23 cellular contexts compared by ENCODE assay signal in the genomic region with DNA sequence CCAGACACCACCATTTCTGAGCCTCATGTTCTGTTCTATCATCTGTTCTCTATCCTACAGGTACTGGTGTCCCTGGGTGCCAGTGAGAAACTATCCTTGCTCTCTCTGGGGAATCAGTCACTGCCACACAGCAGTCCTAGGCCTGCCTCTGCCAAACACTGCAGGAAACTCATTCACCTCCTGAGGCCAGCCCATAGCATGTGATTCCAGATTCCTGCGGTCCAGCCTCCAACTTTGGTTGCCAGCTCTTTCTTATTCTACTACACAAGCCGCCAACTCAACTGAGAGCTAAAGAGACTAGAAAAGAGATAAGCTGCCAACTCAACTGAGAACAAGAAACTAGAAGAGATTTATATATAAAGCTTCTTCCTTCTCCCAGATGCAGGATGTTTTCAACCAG.
"Had no signal": no experiment of that assay in that cellular context is flagged by ENCODE, and none has a peak within 500 bp of the region (broad histone marks: within the 10 kb centered on the region; RNA-seq: fewer than 3 reads in every experiment).

No MANE protein-coding gene starts in this region.

- H3K4me3 Mint-ChIP-seq: activated CD4-positive, alpha-beta T cell treated with anti-CD3 and anti-CD28 coated beads, Interleukin-2, amount 10 ng/mL, durations not matched to agents 24 days and 14 days; activated CD8-positive, alpha-beta T cell treated with anti-CD3 and anti-CD28 coated beads for 36 hours; activated naive CD8-positive, alpha-beta T cell treated with anti-CD3 and anti-CD28 coated beads for 36 hours; activated T-cell treated with anti-CD3 and anti-CD28 coated beads, Interleukin-2, amount 50 U/mL, for 24 hours; naive thymus-derived CD4-positive, alpha-beta T cell; neural progenitor cell; stimulated activated memory B cell treated with anti-CD40 and anti-IgM and Interleukin-4, amounts not matched to agents 10 μg/mL and 1 μg/mL and 100 μg/mL, for 72 hours had no signal

- H3K4me3 ChIP-seq: neural progenitor cell, sigmoid colon, smooth muscle cell, testis had no signal

- H3K27ac Mint-ChIP-seq: activated CD4-positive, alpha-beta T cell treated with anti-CD3 and anti-CD28 coated beads, Interleukin-2, amount 10 ng/mL, durations not matched to agents 24 days and 14 days; activated CD8-positive, alpha-beta T cell treated with anti-CD3 and anti-CD28 coated beads for 36 hours; activated naive CD8-positive, alpha-beta T cell treated with anti-CD3 and anti-CD28 coated beads for 36 hours; activated T-cell treated with anti-CD3 and anti-CD28 coated beads, Interleukin-2, amount 50 U/mL, for 24 hours; activated T-helper 2 cell treated with anti-CD3 and anti-CD28 coated beads, Interferon-gamma antibody, Interleukin-2, Interleukin-4, amounts not matched to agents 10 μg/mL and 5 μg/mL and 100 μg/mL, durations not matched to agents 14 hours and 24 hours and 36 hours; naive thymus-derived CD4-positive, alpha-beta T cell; neural progenitor cell; stimulated activated memory B cell treated with anti-CD40 and anti-IgM and Interleukin-4, amounts not matched to agents 10 μg/mL and 1 μg/mL and 100 μg/mL, for 72 hours had no signal

- H3K4me1 Mint-ChIP-seq: activated CD4-positive, alpha-beta T cell treated with anti-CD3 and anti-CD28 coated beads, Interleukin-2, amount 10 ng/mL, durations not matched to agents 24 days and 14 days; activated naive CD8-positive, alpha-beta T cell treated with anti-CD3 and anti-CD28 coated beads for 36 hours; naive thymus-derived CD4-positive, alpha-beta T cell; neural progenitor cell; stimulated activated memory B cell treated with anti-CD40 and anti-IgM and Interleukin-4, amounts not matched to agents 10 μg/mL and 1 μg/mL and 100 μg/mL, for 72 hours had no signal

- ATAC-seq: activated CD8-positive, alpha-beta T cell treated with anti-CD3 and anti-CD28 coated beads for 36 hours; naive thymus-derived CD4-positive, alpha-beta T cell; SK-N-SH treated with all-trans-retinoic acid at 6 μM for 48 hours; stimulated activated memory B cell treated with anti-CD40 and anti-IgM and Interleukin-4, amounts not matched to agents 10 μg/mL and 1 μg/mL and 100 μg/mL, for 72 hours had no signal

- H3K27me3 Mint-ChIP-seq: activated CD4-positive, alpha-beta T cell treated with anti-CD3 and anti-CD28 coated beads, Interleukin-2, amount 10 ng/mL, durations not matched to agents 24 days and 14 days; activated CD8-positive, alpha-beta T cell treated with anti-CD3 and anti-CD28 coated beads for 36 hours; activated T-cell treated with anti-CD3 and anti-CD28 coated beads, Interleukin-2, amount 50 U/mL, for 24 hours; stimulated activated memory B cell treated with anti-CD40 and anti-IgM and Interleukin-4, amounts not matched to agents 10 μg/mL and 1 μg/mL and 100 μg/mL, for 72 hours had no signal

- DNase-seq: activated CD4-positive, alpha-beta T cell treated with anti-CD3 and anti-CD28 coated beads, Interleukin-2, amount 10 ng/mL, durations not matched to agents 24 days and 14 days; activated CD8-positive, alpha-beta T cell treated with anti-CD3 and anti-CD28 coated beads for 36 hours; activated naive CD4-positive, alpha-beta T cell; activated naive CD8-positive, alpha-beta T cell treated with anti-CD3 and anti-CD28 coated beads for 36 hours; activated T-cell treated with anti-CD3 and anti-CD28 coated beads, Interleukin-2, amount 50 U/mL, for 24 hours; amniotic stem cell; brain microvascular endothelial cell; central memory CD4-positive, alpha-beta T cell; dermis blood vessel endothelial cell; effector CD8-positive, alpha-beta T cell; erythroblast; kidney glomerular epithelial cell; mesenchymal stem cell; naive thymus-derived CD4-positive, alpha-beta T cell; sigmoid colon; stimulated activated CD4-positive, alpha-beta T cell treated with anti-CD3 and anti-CD28 coated beads, Interleukin-15, amount 100 ng/mL, for 24 hours; testis; trophoblast cell had no signal

- H3K36me3 Mint-ChIP-seq: activated naive CD8-positive, alpha-beta T cell treated with anti-CD3 and anti-CD28 coated beads for 36 hours had no signal

- H3K9me3 Mint-ChIP-seq: activated CD4-positive, alpha-beta T cell treated with anti-CD3 and anti-CD28 coated beads, Interleukin-2, amount 10 ng/mL, durations not matched to agents 24 days and 14 days; activated CD8-positive, alpha-beta T cell treated with anti-CD3 and anti-CD28 coated beads for 36 hours; activated naive CD8-positive, alpha-beta T cell treated with anti-CD3 and anti-CD28 coated beads for 36 hours; activated T-cell treated with anti-CD3 and anti-CD28 coated beads, Interleukin-2, amount 50 U/mL, for 24 hours; activated T-helper 2 cell treated with anti-CD3 and anti-CD28 coated beads, Interferon-gamma antibody, Interleukin-2, Interleukin-4, amounts not matched to agents 10 μg/mL and 5 μg/mL and 100 μg/mL, durations not matched to agents 14 hours and 24 hours and 36 hours; naive thymus-derived CD4-positive, alpha-beta T cell; neural progenitor cell; stimulated activated memory B cell treated with anti-CD40 and anti-IgM and Interleukin-4, amounts not matched to agents 10 μg/mL and 1 μg/mL and 100 μg/mL, for 72 hours had no signal
